In the genomic region with DNA sequence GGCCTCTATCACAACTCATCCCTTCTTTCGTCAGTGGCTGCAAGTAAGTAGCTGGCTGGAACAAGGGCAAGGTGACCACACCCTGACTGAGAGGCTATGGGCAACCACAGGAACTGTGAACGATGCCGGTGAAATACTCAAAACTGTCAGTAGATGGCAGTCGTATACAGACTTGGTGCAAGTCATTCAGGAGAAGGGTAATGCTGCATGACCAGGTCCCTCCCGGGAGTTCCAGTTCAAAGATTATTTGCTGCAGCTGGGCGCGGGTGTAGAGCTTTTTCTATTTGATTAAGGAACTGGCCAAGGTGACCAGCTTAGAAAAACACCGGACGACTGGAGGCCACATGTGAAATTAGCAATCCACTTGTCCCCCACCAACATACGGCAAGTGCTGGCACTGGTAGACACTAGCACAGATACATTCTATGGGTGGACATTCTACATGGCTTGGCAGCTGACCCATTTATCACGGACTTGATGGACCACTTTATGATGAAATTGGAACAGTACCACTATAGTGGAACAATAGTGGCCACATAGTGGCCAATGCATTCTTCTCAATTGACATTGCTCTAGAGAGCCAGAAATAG, we compare ENCODE assay signal across 9 cellular contexts.
DNase-seq lines count a peak whose midpoint lies in the region; ATAC-seq and TF ChIP-seq lines count a peak whose summit lies in the region.
"Had no signal": no experiment of that assay in that cellular context is flagged by ENCODE, and none has a peak within 500 bp of the region (broad histone marks: within the 10 kb centered on the region; RNA-seq: fewer than 3 reads in every experiment).

No MANE protein-coding gene starts in this region.

- no peaks in the 10 kb centered on the region for H3K27me3 ChIP-seq in left ventricle myocardium inferior (ENCODE audit: low read depth)

- H3K36me3 ChIP-seq in left ventricle myocardium inferior = no peaks in the 10 kb centered on the region

- no peak overlapping the region for H3K4me3 ChIP-seq in left ventricle myocardium inferior

- DNase-seq in Daoy (ENCODE audit: low read depth) = peak; percentile 63
- DNase-seq in NCI-H2227 treated with DMSO at 0.1 percent for 48 hours (lab: John Stamatoyannopoulos, UW) = peak; percentile 10
- DNase-seq in activated T-cell treated with anti-CD3 and anti-CD28 coated beads, Interleukin-2, amount 50 U/mL, for 24 hours = peak; percentile 37
- no peak for DNase-seq in left ventricle myocardium inferior
- peak; percentile 14 for DNase-seq in stimulated activated CD4-positive, alpha-beta T cell treated with anti-CD3 and anti-CD28 coated beads, Interleukin-1b, Interleukin-23, amount 100 ng/mL, for 48 hours
- no peak for DNase-seq in NCI-H2081 treated with DMSO at 0.1 percent for 48 hours (lab: John Stamatoyannopoulos, UW)

- TF ChIP-seq CTCF in left ventricle myocardium inferior (IDR thresholded peaks at IDR 0.05; ENCODE audit: borderline replicate concordance) = peak; percentile 57

- no peaks in the 10 kb centered on the region for H3K9me3 Mint-ChIP-seq in activated T-cell treated with anti-CD3 and anti-CD28 coated beads, Interleukin-2, amount 50 U/mL, for 24 hours
- H3K9me3 Mint-ChIP-seq: stimulated activated naive CD8-positive, alpha-beta T cell treated with anti-CD3 and anti-CD28 coated beads, Interleukin-15, Interleukin-2, amounts not matched to agents 100 ng/mL and 50 ng/mL, for 24 hours had no signal

- no peaks in the 10 kb centered on the region for H3K9me3 ChIP-seq in left ventricle myocardium inferior (replicated peaks)

- peak; percentile 92 for ATAC-seq in GM19324 (IDR thresholded peaks at IDR 0.05; ENCODE audit: low FRiP score, unreplicated experiment)
- peak; percentile 95 for ATAC-seq in HG03103 (IDR thresholded peaks at IDR 0.05; ENCODE audit: low read depth, unreplicated experiment)

- H3K4me3 Mint-ChIP-seq in activated T-cell treated with anti-CD3 and anti-CD28 coated beads, Interleukin-2, amount 50 U/mL, for 24 hours = no peak overlapping the region
- H3K4me3 Mint-ChIP-seq: stimulated activated naive CD8-positive, alpha-beta T cell treated with anti-CD3 and anti-CD28 coated beads, Interleukin-15, Interleukin-2, amounts not matched to agents 100 ng/mL and 50 ng/mL, for 24 hours had no signal

- intact Hi-C loops in left ventricle myocardium inferior (cut with micrococcal nuclease) = no loop called here

- peaks cover 6% of the 10 kb centered on the region for H3K4me1 Mint-ChIP-seq in activated T-cell treated with anti-CD3 and anti-CD28 coated beads, Interleukin-2, amount 50 U/mL, for 24 hours (ENCODE audit: low read depth)

- no peaks in the 10 kb centered on the region for H3K4me1 ChIP-seq in left ventricle myocardium inferior

- H3K27ac Mint-ChIP-seq in activated T-cell treated with anti-CD3 and anti-CD28 coated beads, Interleukin-2, amount 50 U/mL, for 24 hours = no peak overlapping the region
- H3K27ac Mint-ChIP-seq: stimulated activated naive CD8-positive, alpha-beta T cell treated with anti-CD3 and anti-CD28 coated beads, Interleukin-15, Interleukin-2, amounts not matched to agents 100 ng/mL and 50 ng/mL, for 24 hours had no signal

- no peak overlapping the region for H3K27ac ChIP-seq in left ventricle myocardium inferior (replicated peaks)

- no peaks in the 10 kb centered on the region for H3K36me3 Mint-ChIP-seq in activated T-cell treated with anti-CD3 and anti-CD28 coated beads, Interleukin-2, amount 50 U/mL, for 24 hours (ENCODE audit: low read depth)

- no peaks in the 10 kb centered on the region for H3K27me3 Mint-ChIP-seq in activated T-cell treated with anti-CD3 and anti-CD28 coated beads, Interleukin-2, amount 50 U/mL, for 24 hours
- H3K27me3 Mint-ChIP-seq: stimulated activated naive CD8-positive, alpha-beta T cell treated with anti-CD3 and anti-CD28 coated beads, Interleukin-15, Interleukin-2, amounts not matched to agents 100 ng/mL and 50 ng/mL, for 24 hours had no signal

Comparison
In these comparisons a context has a peak if more than half of its experiments do, and no peak if none do; other contexts are left out.
1. DNase-seq: peak in Daoy (single experiment), NCI-H2227 treated with DMSO at 0.1 percent for 48 hours (single experiment), activated T-cell treated with anti-CD3 and anti-CD28 coated beads, Interleukin-2, amount 50 U/mL, for 24 hours (single experiment) and stimulated activated CD4-positive, alpha-beta T cell treated with anti-CD3 and anti-CD28 coated beads, Interleukin-1b, Interleukin-23, amount 100 ng/mL, for 48 hours (single experiment); none in left ventricle myocardium inferior (single experiment) and NCI-H2081 treated with DMSO at 0.1 percent for 48 hours (single experiment).